In the genomic region with DNA sequence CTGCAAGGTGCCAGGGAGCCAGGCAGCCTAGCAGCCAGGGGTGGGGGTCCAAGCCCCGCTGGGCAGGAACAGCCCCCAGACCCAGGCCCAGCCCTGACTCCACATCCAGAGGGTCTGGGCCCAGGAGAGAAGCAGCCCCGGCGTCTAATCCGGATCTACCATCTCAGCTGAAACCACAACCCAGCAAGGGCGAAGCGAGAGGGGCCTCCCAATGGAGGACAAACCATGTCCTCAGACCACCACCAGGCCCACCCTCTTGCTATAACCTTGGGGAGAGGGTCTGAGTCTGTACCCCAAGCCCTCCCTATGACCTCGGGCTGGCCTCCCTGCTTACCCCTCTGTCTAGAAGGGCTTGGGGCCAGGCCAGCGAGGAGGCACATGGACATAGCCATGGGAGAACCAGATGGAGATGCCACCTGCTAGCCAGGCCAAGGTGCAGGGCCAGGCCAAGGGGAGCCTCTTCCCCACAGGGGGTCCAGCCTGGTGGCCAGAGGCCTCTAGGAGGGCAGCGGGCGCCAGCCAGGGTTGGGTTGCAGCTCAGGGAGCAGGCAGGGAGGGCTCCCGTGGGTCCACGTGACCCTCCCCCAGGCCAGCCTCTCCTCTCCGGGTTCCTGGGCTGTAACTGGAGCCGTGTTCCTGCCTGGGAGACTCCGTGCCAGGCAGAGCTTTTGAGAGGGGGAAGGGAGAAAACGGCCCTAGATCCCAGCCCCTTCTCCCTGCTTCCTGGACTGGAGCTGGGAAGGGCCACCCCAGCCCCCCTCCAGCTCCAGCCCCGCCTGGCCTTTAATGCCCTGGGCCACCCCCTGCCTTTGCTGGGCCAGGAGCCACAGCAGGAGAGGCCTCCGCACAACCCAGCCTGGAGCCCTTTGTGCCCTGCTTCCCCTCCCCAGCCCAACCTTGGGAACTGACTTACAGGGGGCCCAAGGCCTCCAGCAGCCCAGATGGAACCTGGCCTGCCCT, we compare ENCODE assay signal across 1 cellular context.
A peak's percentile ranks its signal among the peaks of the same experiment; 100 is the strongest.
TF ChIP-seq lines count a peak whose summit lies in the region.

No MANE protein-coding gene starts in this region.

TF ChIP-seq in K562, 482 proteins besides CTCF, POLR2A, EP300 and RAD21:
- TF ChIP-seq PPARD (CRISPR knock-in tag; IDR thresholded peaks at IDR 0.05) = no peak
- no peak for TF ChIP-seq CTBP1 (IDR thresholded peaks at IDR 0.05; ENCODE audit: borderline replicate concordance)
- peak; percentile 29 for TF ChIP-seq USF2 (CRISPR knock-in tag; IDR thresholded peaks at IDR 0.05)
- no peak for TF ChIP-seq CTCFL (IDR thresholded peaks at IDR 0.05; ENCODE audit: borderline replicate concordance, insufficient read depth, low read depth, low read length, poor library complexity, severe bottlenecking)
- no peak for TF ChIP-seq MYNN (IDR thresholded peaks at IDR 0.05)
- no peak for TF ChIP-seq MYNN (CRISPR knock-in tag; IDR thresholded peaks at IDR 0.05)
- TF ChIP-seq, protein P1, sequence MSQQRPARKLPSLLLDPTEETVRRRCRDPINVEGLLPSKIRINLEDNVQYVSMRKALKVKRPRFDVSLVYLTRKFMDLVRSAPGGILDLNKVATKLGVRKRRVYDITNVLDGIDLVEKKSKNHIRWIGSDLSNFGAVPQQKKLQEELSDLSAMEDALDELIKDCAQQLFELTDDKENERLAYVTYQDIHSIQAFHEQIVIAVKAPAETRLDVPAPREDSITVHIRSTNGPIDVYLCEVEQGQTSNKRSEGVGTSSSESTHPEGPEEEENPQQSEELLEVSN (IDR thresholded peaks at IDR 0.05; ENCODE audit: borderline replicate concordance in 1 of 2, extremely low read depth in 1 of 2, insufficient read depth in 1 of 2, insufficient read length in 1 of 2, low read depth in 1 of 2, low read length in 1 of 2, poor library complexity in 1 of 2, severe bottlenecking in 1 of 2) = no peak
- no peak for TF ChIP-seq RB1 (IDR thresholded peaks at IDR 0.05; ENCODE audit: low read depth)
- TF ChIP-seq USF1 (CRISPR knock-in tag; IDR thresholded peaks at IDR 0.05) = peak; percentile 51; the same call in 1 of the 2 replicates
